ENCODE assay signal across 8 cellular contexts in the genomic region with DNA sequence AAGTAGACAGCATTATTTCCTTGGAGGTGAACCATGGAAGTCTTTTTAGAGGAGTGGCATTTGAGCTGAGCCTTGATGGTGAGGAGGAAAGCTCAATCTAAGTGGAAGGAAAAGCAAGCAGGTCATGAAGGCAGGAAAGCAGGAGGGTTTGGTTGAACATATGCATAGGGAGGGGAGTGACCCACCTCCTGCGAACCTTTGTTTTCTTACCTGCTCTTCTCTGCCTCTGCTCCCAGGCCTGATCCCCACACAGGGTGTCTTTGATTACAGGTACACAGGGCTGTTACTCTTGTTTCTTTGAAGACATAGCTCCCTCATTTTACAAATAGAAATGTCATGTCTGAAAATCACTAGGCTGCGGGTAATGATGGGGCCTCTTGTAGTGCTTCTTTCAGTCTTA.
"Had no signal": no experiment of that assay in that cellular context is flagged by ENCODE, and none has a peak within 500 bp of the region (broad histone marks: within the 10 kb centered on the region; RNA-seq: fewer than 3 reads in every experiment).

No MANE protein-coding gene starts in this region.

- H3K27ac Mint-ChIP-seq: H9, HFFc6 had no signal

- H3K4me3 ChIP-seq: GM23248, HAP-1 had no signal

- H3K9me3 Mint-ChIP-seq: H9, HFFc6 had no signal

- H2AFZ ChIP-seq: GM23248 had no signal

- H3K36me3 ChIP-seq: HAP-1 had no signal

- H3K4me1 ChIP-seq: HAP-1 had no signal

- H3K27ac ChIP-seq: GM23248 had no signal

- DNase-seq: GM23248, GOT3, H7, H9, HCEC 1CT, HFFc6 had no signal

- H3K4me3 Mint-ChIP-seq: H9, HFFc6 had no signal

- ATAC-seq: HCT116 had no signal

- H3K9me3 ChIP-seq: HAP-1 had no signal
